1 cellular context compared by ENCODE assay signal in the genomic region with DNA sequence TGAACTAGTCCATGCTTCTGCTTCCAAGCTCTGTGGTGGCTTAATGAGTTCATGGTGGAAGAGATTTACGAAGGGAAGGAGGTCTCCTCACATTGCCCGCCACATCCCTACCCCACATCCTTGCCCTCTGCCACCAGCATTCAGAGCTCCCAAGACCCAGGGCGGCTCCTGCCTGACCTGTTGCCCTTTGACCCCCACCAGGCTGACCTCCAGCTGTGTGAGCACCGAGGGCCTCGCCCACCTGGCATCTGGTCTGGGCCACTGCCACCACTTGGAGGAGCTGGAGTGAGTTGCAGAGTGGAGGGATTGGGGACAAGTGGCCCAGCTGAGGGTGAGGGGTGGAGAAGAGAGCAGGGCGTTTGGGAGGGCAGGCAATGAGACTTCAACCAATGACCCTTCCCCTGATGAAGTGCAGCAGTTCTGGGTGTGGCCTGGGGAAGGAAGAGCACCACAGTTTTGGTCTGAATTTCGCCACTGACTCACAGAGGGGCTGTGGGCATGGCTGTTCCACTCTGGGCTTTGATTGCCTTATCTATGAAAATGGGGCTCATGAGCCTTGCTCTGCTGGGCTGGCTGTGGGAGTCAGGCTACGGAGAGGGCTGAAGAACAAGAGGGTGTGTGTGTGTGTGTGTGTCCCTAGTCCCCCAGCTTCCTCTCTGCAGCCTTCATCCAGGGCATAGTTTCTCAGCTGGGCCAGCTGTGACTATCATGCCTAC.
TF ChIP-seq lines count a peak whose summit lies in the region.

No MANE protein-coding gene starts in this region.

TF ChIP-seq in GM12878, 131 proteins besides CTCF, POLR2A, EP300 and RAD21:
- TF ChIP-seq NR2F1 (conservative IDR thresholded peaks at IDR 0.05): 0 out of 2 replicates have a peak, but pooled peaks have one; percentile 31
- TF ChIP-seq, protein P1, sequence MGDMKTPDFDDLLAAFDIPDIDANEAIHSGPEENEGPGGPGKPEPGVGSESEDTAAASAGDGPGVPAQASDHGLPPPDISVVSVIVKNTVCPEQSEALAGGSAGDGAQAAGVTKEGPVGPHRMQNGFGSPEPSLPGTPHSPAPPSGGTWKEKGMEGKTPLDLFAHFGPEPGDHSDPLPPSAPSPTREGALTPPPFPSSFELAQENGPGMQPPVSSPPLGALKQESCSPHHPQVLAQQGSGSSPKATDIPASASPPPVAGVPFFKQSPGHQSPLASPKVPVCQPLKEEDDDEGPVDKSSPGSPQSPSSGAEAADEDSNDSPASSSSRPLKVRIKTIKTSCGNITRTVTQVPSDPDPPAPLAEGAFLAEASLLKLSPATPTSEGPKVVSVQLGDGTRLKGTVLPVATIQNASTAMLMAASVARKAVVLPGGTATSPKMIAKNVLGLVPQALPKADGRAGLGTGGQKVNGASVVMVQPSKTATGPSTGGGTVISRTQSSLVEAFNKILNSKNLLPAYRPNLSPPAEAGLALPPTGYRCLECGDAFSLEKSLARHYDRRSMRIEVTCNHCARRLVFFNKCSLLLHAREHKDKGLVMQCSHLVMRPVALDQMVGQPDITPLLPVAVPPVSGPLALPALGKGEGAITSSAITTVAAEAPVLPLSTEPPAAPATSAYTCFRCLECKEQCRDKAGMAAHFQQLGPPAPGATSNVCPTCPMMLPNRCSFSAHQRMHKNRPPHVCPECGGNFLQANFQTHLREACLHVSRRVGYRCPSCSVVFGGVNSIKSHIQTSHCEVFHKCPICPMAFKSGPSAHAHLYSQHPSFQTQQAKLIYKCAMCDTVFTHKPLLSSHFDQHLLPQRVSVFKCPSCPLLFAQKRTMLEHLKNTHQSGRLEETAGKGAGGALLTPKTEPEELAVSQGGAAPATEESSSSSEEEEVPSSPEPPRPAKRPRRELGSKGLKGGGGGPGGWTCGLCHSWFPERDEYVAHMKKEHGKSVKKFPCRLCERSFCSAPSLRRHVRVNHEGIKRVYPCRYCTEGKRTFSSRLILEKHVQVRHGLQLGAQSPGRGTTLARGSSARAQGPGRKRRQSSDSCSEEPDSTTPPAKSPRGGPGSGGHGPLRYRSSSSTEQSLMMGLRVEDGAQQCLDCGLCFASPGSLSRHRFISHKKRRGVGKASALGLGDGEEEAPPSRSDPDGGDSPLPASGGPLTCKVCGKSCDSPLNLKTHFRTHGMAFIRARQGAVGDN (IDR thresholded peaks at IDR 0.05): no peak
